17 cellular contexts compared by ENCODE assay signal in genomic region chr12:130701402-130701744, GRCh38. TPM values are rescaled to one million over a fixed set of nuclear protein-coding genes. Genes with fewer than 3 reads are reported as not detected.
A peak's percentile ranks its signal among the peaks of the same experiment; 100 is the strongest.
DNase-seq lines count a peak whose midpoint lies in the region; ATAC-seq and TF ChIP-seq lines count a peak whose summit lies in the region.
"Had no signal": no experiment of that assay in that cellular context is flagged by ENCODE, and none has a peak within 500 bp of the region (broad histone marks: within the 10 kb centered on the region; RNA-seq: fewer than 3 reads in every experiment).

No MANE protein-coding gene starts in this region.

- H3K79me2 ChIP-seq in GM23248 (ENCODE audit: insufficient read depth): no peaks in the 10 kb centered on the region

- H3K27ac ChIP-seq in HEK293 (ENCODE audit: extremely low read depth, low read depth, low read length): no peak overlapping the region
- no peak overlapping the region for H3K27ac ChIP-seq in GM23248
- H3K27ac ChIP-seq in mesenchymal stem cell (ENCODE audit: low read length, poor library complexity, severe bottlenecking): no peak overlapping the region
- H3K27ac ChIP-seq: 22Rv1 had no signal

- ATAC-seq in GM18511 (IDR thresholded peaks at IDR 0.05; ENCODE audit: unreplicated experiment): no peak
- ATAC-seq: CD8-positive, alpha-beta T cell had no signal

- H2BK12ac ChIP-seq in mesenchymal stem cell (ENCODE audit: low read length in 2 of 2): no peak overlapping the region

- no peak overlapping the region for H3K9ac ChIP-seq in GM23248
- no peak overlapping the region for H3K9ac ChIP-seq in mesenchymal stem cell (ENCODE audit: low read length)

- CTCF ChIA-PET in HEK293 (lab: Yijun Ruan, JAX): no interaction called here

- no peak overlapping the region for H4K8ac ChIP-seq in mesenchymal stem cell (ENCODE audit: low read length)

- no peaks in the 10 kb centered on the region for H3K27me3 ChIP-seq in GM23248 (replicated peaks; ENCODE audit: insufficient read depth)
- peaks cover 0 to 17% of the 10 kb centered on the region in 2 experiments for H3K27me3 ChIP-seq in mesenchymal stem cell (ENCODE audit: control insufficient read depth in 1 of 2, insufficient read depth in 1 of 2, low read length in 2 of 2)

- H3K4me1 Mint-ChIP-seq in progenitor cell of endocrine pancreas (ENCODE audit: low read depth): peaks cover 4% of the 10 kb centered on the region
- H3K4me1 Mint-ChIP-seq: CD14-positive monocyte had no signal

- no peaks in the 10 kb centered on the region for H3F3A ChIP-seq in GM23248 (ENCODE audit: insufficient read depth)

- H3K14ac ChIP-seq in mesenchymal stem cell (ENCODE audit: low read length in 2 of 2): no peak overlapping the region

- H3K79me1 ChIP-seq in mesenchymal stem cell (replicated peaks; ENCODE audit: low read length, poor library complexity, severe bottlenecking): no peaks in the 10 kb centered on the region

- no peak overlapping the region for H2BK5ac ChIP-seq in mesenchymal stem cell (ENCODE audit: low read depth, low read length, poor library complexity, severe bottlenecking)

- POLR2A ChIA-PET in HEK293 (lab: Yijun Ruan, JAX): no interaction called here

- H3K27me3 Mint-ChIP-seq in progenitor cell of endocrine pancreas: peaks cover 17% of the 10 kb centered on the region

- DNase-seq in activated CD4-positive, alpha-beta T cell treated with anti-CD3 and anti-CD28 coated beads for 1 hour: peak; percentile 1
- DNase-seq in activated CD4-positive, alpha-beta T cell treated with anti-CD3 and anti-CD28 coated beads, Interleukin-2, amount 50 U/mL, for 4 hours: no peak
- peak; percentile 49 for DNase-seq in mesenteric fat pad (ENCODE audit: low spot score)
- DNase-seq in progenitor cell of endocrine pancreas (ENCODE audit: low spot score, unreplicated experiment): no peak
- DNase-seq in GM23248: no peak
- no peak for DNase-seq in mesenchymal stem cell
- DNase-seq: CD8-positive, alpha-beta T cell; COR-L47; DMS153; DMS79 treated with DMSO at 0.1 percent for 48 hours; EL; HFFc6 had no signal

- no peak overlapping the region for H3K18ac ChIP-seq in mesenchymal stem cell (ENCODE audit: low read depth in 1 of 2, low read length in 2 of 2)

- TF ChIP-seq CTCF in HEK293 (tag by site-specific recombination; IDR thresholded peaks at IDR 0.05) (no peak), progenitor cell of endocrine pancreas (IDR thresholded peaks at IDR 0.05; ENCODE audit: unreplicated experiment) (no peak)

- in situ Hi-C loops in GM23248 (cut with MboI): no loop called here

- no peaks in the 10 kb centered on the region for H4K20me1 ChIP-seq in GM23248 (ENCODE audit: insufficient read depth)

- H3K27ac Mint-ChIP-seq in progenitor cell of endocrine pancreas: peak overlapping the region; percentile 33
- H3K27ac Mint-ChIP-seq: CD14-positive monocyte; CD8-positive, alpha-beta T cell; HFFc6 had no signal

- H4K91ac ChIP-seq in mesenchymal stem cell (ENCODE audit: low read length): no peak overlapping the region

- no peaks in the 10 kb centered on the region for H3K9me3 ChIP-seq in HEK293 (ENCODE audit: control insufficient read depth, insufficient read depth, low read depth, low read length)
- no peaks in the 10 kb centered on the region for H3K9me3 ChIP-seq in GM23248 (ENCODE audit: low read depth)
- H3K9me3 ChIP-seq in mesenchymal stem cell (ENCODE audit: control insufficient read depth, low read length): no peaks in the 10 kb centered on the region
- H3K9me3 ChIP-seq: HAP-1 had no signal

- H3K4me2 ChIP-seq in GM23248 (ENCODE audit: unreplicated experiment): no peak overlapping the region
- no peak overlapping the region for H3K4me2 ChIP-seq in mesenchymal stem cell (ENCODE audit: low read length, poor library complexity, severe bottlenecking)

- H3K36me3 ChIP-seq in HEK293 (ENCODE audit: control insufficient read depth in 2 of 2, insufficient read depth in 1 of 2, low read length in 2 of 2): no peaks in the 10 kb centered on the region
- H3K36me3 ChIP-seq in GM23248 (ENCODE audit: low read depth): no peaks in the 10 kb centered on the region
- H3K36me3 ChIP-seq in mesenchymal stem cell (ENCODE audit: control insufficient read depth in 1 of 2, insufficient read depth in 2 of 2, low read depth in 1 of 2, low read length in 2 of 2): no peaks in the 10 kb centered on the region
- H3K36me3 ChIP-seq: HAP-1 had no signal

- H3K9me3 Mint-ChIP-seq in progenitor cell of endocrine pancreas (ENCODE audit: low read depth): no peaks in the 10 kb centered on the region
- H3K9me3 Mint-ChIP-seq: CD8-positive, alpha-beta T cell had no signal

- H3K4me3 ChIP-seq in HEK293 (ENCODE audit: low read depth, low read length) (no peak overlapping the region), GM23248 (no peak overlapping the region), mesenchymal stem cell (ENCODE audit: insufficient read depth in 1 of 2, low read depth in 1 of 2, low read length in 2 of 2) (no peak overlapping the region)
- H3K4me3 ChIP-seq: HAP-1 had no signal

- no peak overlapping the region for H3K4ac ChIP-seq in mesenchymal stem cell (ENCODE audit: low read depth in 1 of 2, low read length in 2 of 2)

- no peaks in the 10 kb centered on the region for H3K4me1 ChIP-seq in HEK293 (ENCODE audit: control insufficient read depth, insufficient read depth, low read length)
- H3K4me1 ChIP-seq in GM23248 (ENCODE audit: insufficient read depth): no peaks in the 10 kb centered on the region
- no peaks in the 10 kb centered on the region for H3K4me1 ChIP-seq in mesenchymal stem cell (ENCODE audit: control insufficient read depth, insufficient read depth, low read depth, low read length)
- H3K4me1 ChIP-seq: HAP-1 had no signal

- WGBS in GM23248 (ENCODE audit: low coverage in 1 of 2, low lambda C conversion rate in 2 of 2, missing lambda C conversion rate in 2 of 2), 2 experiments: 56 to 61% methylated on average over 8 to 10 of the region's 10 CpGs
- WGBS in mesenchymal stem cell: 87% methylated on average over 10 of the region's 10 CpGs

- H3K23ac ChIP-seq in mesenchymal stem cell (ENCODE audit: low read length in 2 of 2): no peak overlapping the region

- H3K4me3 Mint-ChIP-seq in progenitor cell of endocrine pancreas (ENCODE audit: low read depth): no peak overlapping the region
- H3K4me3 Mint-ChIP-seq: CD14-positive monocyte; CD8-positive, alpha-beta T cell; HFFc6 had no signal

- no peak overlapping the region for H2BK15ac ChIP-seq in mesenchymal stem cell (ENCODE audit: low read depth, poor library complexity, severe bottlenecking)

- no peaks in the 10 kb centered on the region for H3K9me2 ChIP-seq in GM23248 (ENCODE audit: insufficient read depth)

- no peaks in the 10 kb centered on the region for H3K36me3 Mint-ChIP-seq in progenitor cell of endocrine pancreas (ENCODE audit: insufficient read depth)
- H3K36me3 Mint-ChIP-seq: CD14-positive monocyte; CD8-positive, alpha-beta T cell had no signal

- no peak overlapping the region for H2BK120ac ChIP-seq in mesenchymal stem cell (ENCODE audit: low read depth, low read length)

- H2AK5ac ChIP-seq in mesenchymal stem cell (ENCODE audit: low read length, severe bottlenecking): no peak overlapping the region

- H2AFZ ChIP-seq in GM23248: no peak overlapping the region
- H2AFZ ChIP-seq in mesenchymal stem cell (ENCODE audit: low read depth, low read length): no peak overlapping the region

TF ChIP-seq in HEK293, 187 proteins besides CTCF, POLR2A, EP300 and RAD21:
- TF ChIP-seq ZSCAN16 (tag by site-specific recombination; IDR thresholded peaks at IDR 0.05) (no peak), HOXC10 (CRISPR knock-in tag; IDR thresholded peaks at IDR 0.05) (no peak), ZNF24 (tag by site-specific recombination; IDR thresholded peaks at IDR 0.05) (no peak), ZIC2 (tag by site-specific recombination; IDR thresholded peaks at IDR 0.05) (0 out of 2 replicates have a peak, but pooled peaks have one; percentile 9), ZNF677 (tag by site-specific recombination; IDR thresholded peaks at IDR 0.05) (no peak), TSHZ1 (tag by site-specific recombination; IDR thresholded peaks at IDR 0.05; ENCODE audit: borderline replicate concordance) (no peak)

RNA-seq across cellular contexts. Expression of gene RIMBP2, which starts 14.7 kb away (rescaled TPM):
- total RNA-seq in mesenteric fat pad (1.1 TPM), progenitor cell of endocrine pancreas (31.1 and 31.6 TPM in 2 replicates)
- not detected in 2 replicates for total RNA-seq in GM23248 (2014; rRNA removed; shearing (Covaris generic))
- not detected in 2 replicates for polyA plus RNA-seq in GM23248 (2016; fragmentation: Nextera tagmentation; extraction: Ambion mirVana)
- 0.06 TPM for polyA plus RNA-seq in mesenchymal stem cell (2013, experiment 1 of 2)
- 0.04 TPM for polyA plus RNA-seq in mesenchymal stem cell (2013, experiment 2 of 2)
- total RNA-seq: CD8-positive, alpha-beta T cell; HFFc6 had no signal
- polyA plus RNA-seq: CD14-positive monocyte had no signal

Comparison
In these comparisons a context has a peak if more than half of its experiments do, and no peak if none do; other contexts are left out.
1. DNase-seq: peak in activated CD4-positive, alpha-beta T cell treated with anti-CD3 and anti-CD28 coated beads for 1 hour (single experiment) and mesenteric fat pad (single experiment); none in activated CD4-positive, alpha-beta T cell treated with anti-CD3 and anti-CD28 coated beads, Interleukin-2, amount 50 U/mL, for 4 hours (0 of 2), progenitor cell of endocrine pancreas (single experiment), GM23248 (single experiment) and mesenchymal stem cell (single experiment).
2. RNA of gene RIMBP2, which starts 14.7 kb away (total RNA-seq): 31.1 to 31.6 TPM in progenitor cell of endocrine pancreas; 1.1 TPM in mesenteric fat pad (single experiment) and not detected in GM23248; every median in the first group is over 10 times any median in the second.